In genomic region chr2:186570587-186570986, GRCh38 we compare ENCODE assay signal across 15 cellular contexts. TPM values are rescaled to one million over a fixed set of nuclear protein-coding genes. Genes with fewer than 3 reads are reported as not detected.
DNase-seq lines count a peak whose midpoint lies in the region; ATAC-seq, FAIRE-seq and TF ChIP-seq lines count a peak whose summit lies in the region.
"Had no signal": no experiment of that assay in that cellular context is flagged by ENCODE, and none has a peak within 500 bp of the region (broad histone marks: within the 10 kb centered on the region; RNA-seq: fewer than 3 reads in every experiment).

No MANE protein-coding gene starts in this region.

- no peaks in the 10 kb centered on the region for H3K9me2 ChIP-seq in GM23338 (ENCODE audit: insufficient read depth)

- H2AFZ ChIP-seq in GM23338 (peak overlapping the region; percentile 65; the same call in 1 of the 2 replicates), endothelial cell of umbilical vein (ENCODE audit: low read depth, low read length) (no peak overlapping the region), neural progenitor cell (replicated peaks) (no peak overlapping the region)

- H3K36me3 ChIP-seq in GM23338 (ENCODE audit: insufficient read depth): no peaks in the 10 kb centered on the region
- no peaks in the 10 kb centered on the region for H3K36me3 ChIP-seq in endothelial cell of umbilical vein (ENCODE audit: control insufficient read depth in 2 of 2, extremely low read depth in 1 of 2, insufficient read depth in 2 of 2, low read length in 2 of 2)
- H3K36me3 ChIP-seq in neural progenitor cell: no peaks in the 10 kb centered on the region
- H3K36me3 ChIP-seq: colonic mucosa had no signal

- H3K27me3 Mint-ChIP-seq in GM23338 (ENCODE audit: insufficient read depth, low read depth, poor library complexity): peaks cover 2% of the 10 kb centered on the region
- no peaks in the 10 kb centered on the region for H3K27me3 Mint-ChIP-seq in neural progenitor cell (ENCODE audit: insufficient read depth, low read depth)

- H3K9ac ChIP-seq in endothelial cell of umbilical vein (replicated peaks; ENCODE audit: extremely low read depth, insufficient read depth, low read length): no peak overlapping the region
- H3K9ac ChIP-seq in neural progenitor cell: no peak overlapping the region

- intact Hi-C loops in endothelial cell of umbilical vein (cut with micrococcal nuclease): no loop called here

- H3K27me3 ChIP-seq in GM23338 (ENCODE audit: insufficient read depth): no peaks in the 10 kb centered on the region
- no peaks in the 10 kb centered on the region for H3K27me3 ChIP-seq in endothelial cell of umbilical vein (ENCODE audit: control insufficient read depth in 2 of 2, insufficient read depth in 2 of 2, low read length in 2 of 2)
- H3K27me3 ChIP-seq in neural progenitor cell: no peaks in the 10 kb centered on the region
- H3K27me3 ChIP-seq: colonic mucosa had no signal

- ATAC-seq in GM23338: peak; percentile 63
- ATAC-seq in GM18502 (IDR thresholded peaks at IDR 0.05; ENCODE audit: poor library complexity, unreplicated experiment): no peak
- no peak for ATAC-seq in GM19397 (IDR thresholded peaks at IDR 0.05; ENCODE audit: unreplicated experiment)

- H3K4me3 ChIP-seq in GM23338 (no peak overlapping the region), endothelial cell of umbilical vein (replicated peaks in 1 of 3; ENCODE audit: insufficient read depth in 1 of 3, low read depth in 1 of 3, low read length in 3 of 3) (no peak overlapping the region), neural progenitor cell (no peak overlapping the region)
- H3K4me3 ChIP-seq: colonic mucosa had no signal

- H3K4me2 ChIP-seq in GM23338 (no peak overlapping the region), endothelial cell of umbilical vein (ENCODE audit: insufficient read depth, low read length) (no peak overlapping the region), neural progenitor cell (peak overlapping the region; percentile 56)

- no peak for FAIRE-seq in endothelial cell of umbilical vein (lab: Jason Lieb, UNC)

- H3K36me3 Mint-ChIP-seq in GM23338 (ENCODE audit: low read depth) (0 out of 3 replicates have a peak, but pooled peaks cover 5% of the 10 kb centered on the region), neural progenitor cell (no peaks in the 10 kb centered on the region)
- H3K36me3 Mint-ChIP-seq: CD4-positive, CD25-positive, alpha-beta regulatory T cell had no signal

- H3K27ac Mint-ChIP-seq in GM23338: 0 out of 2 replicates have a peak overlapping the region, but pooled peaks have one; percentile 13
- peak overlapping the region; percentile 23 for H3K27ac Mint-ChIP-seq in neural progenitor cell
- H3K27ac Mint-ChIP-seq: CD4-positive, CD25-positive, alpha-beta regulatory T cell; T-helper 1 cell treated with Interleukin-12 subunit alpha and Interleukin-12 subunit beta and Interleukin-4 antibody, amounts not matched to agents 30 μg/mL and 1 μg/mL, for 36 hours had no signal

- H4K20me1 ChIP-seq in GM23338 (replicated peaks; ENCODE audit: insufficient read depth): no peaks in the 10 kb centered on the region
- no peaks in the 10 kb centered on the region for H4K20me1 ChIP-seq in endothelial cell of umbilical vein (replicated peaks; ENCODE audit: control insufficient read depth, extremely low read depth, insufficient read depth, low read length)
- peaks cover 8% of the 10 kb centered on the region for H4K20me1 ChIP-seq in neural progenitor cell (ENCODE audit: low read depth)

- H3K4me1 Mint-ChIP-seq in GM23338 (peaks cover 16% of the 10 kb centered on the region), neural progenitor cell (peaks cover 19% of the 10 kb centered on the region)
- H3K4me1 Mint-ChIP-seq: CD4-positive, CD25-positive, alpha-beta regulatory T cell had no signal

- H3F3A ChIP-seq in GM23338 (replicated peaks; ENCODE audit: low read depth): no peaks in the 10 kb centered on the region
- peaks cover 23% of the 10 kb centered on the region for H3F3A ChIP-seq in neural progenitor cell (ENCODE audit: low read depth)

- H3K27ac ChIP-seq in GM23338 (ENCODE audit: low read depth): peak overlapping the region; percentile 26; the same call in 1 of the 2 replicates
- H3K27ac ChIP-seq in endothelial cell of umbilical vein (ENCODE audit: insufficient read depth, low read depth, low read length): no peak overlapping the region
- peak overlapping the region; percentile 73 for H3K27ac ChIP-seq in neural progenitor cell
- no peak overlapping the region for H3K27ac ChIP-seq in caudate nucleus (ENCODE audit: low read depth, low read length)
- H3K27ac ChIP-seq: colonic mucosa had no signal

- H3K4me3 Mint-ChIP-seq in GM23338: no peak overlapping the region
- H3K4me3 Mint-ChIP-seq in neural progenitor cell: no peak overlapping the region
- H3K4me3 Mint-ChIP-seq: CD4-positive, CD25-positive, alpha-beta regulatory T cell; T-helper 1 cell treated with Interleukin-12 subunit alpha and Interleukin-12 subunit beta and Interleukin-4 antibody, amounts not matched to agents 30 μg/mL and 1 μg/mL, for 36 hours had no signal

- no peaks in the 10 kb centered on the region for H3K79me2 ChIP-seq in GM23338 (replicated peaks; ENCODE audit: insufficient read depth)
- no peaks in the 10 kb centered on the region for H3K79me2 ChIP-seq in endothelial cell of umbilical vein (ENCODE audit: control insufficient read depth, insufficient read depth, low read length)
- no peaks in the 10 kb centered on the region for H3K79me2 ChIP-seq in neural progenitor cell (ENCODE audit: low read depth)

- H3K9me3 Mint-ChIP-seq in GM23338 (peaks cover 5% of the 10 kb centered on the region; the same call in 1 of the 3 replicates), neural progenitor cell (peaks cover 3% of the 10 kb centered on the region)
- H3K9me3 Mint-ChIP-seq: T-helper 1 cell treated with Interleukin-12 subunit alpha and Interleukin-12 subunit beta and Interleukin-4 antibody, amounts not matched to agents 30 μg/mL and 1 μg/mL, for 36 hours had no signal

- CTCF ChIA-PET in endothelial cell of umbilical vein (lab: Charles Lee): interaction anchor here (0.7 to 1.7 kb wide), 5 partner anchors 12 to 32 kb away, joined by 3 to 9 read pairs (median 5); no protein-coding TSS in a partner anchor

- no peak for TF ChIP-seq CTCF in GM23338 (conservative IDR thresholded peaks at IDR 0.05; ENCODE audit: low read depth in 2 of 2)
- TF ChIP-seq CTCF in endothelial cell of umbilical vein (IDR thresholded peaks at IDR 0.05; ENCODE audit: extremely low read depth in 1 of 2, insufficient read depth in 1 of 2, low read depth in 1 of 2, low read length in 2 of 2): no peak
- TF ChIP-seq CTCF in neural progenitor cell (IDR thresholded peaks at IDR 0.05): no peak

- peaks cover 16% of the 10 kb centered on the region for H3K4me1 ChIP-seq in GM23338 (ENCODE audit: insufficient read depth)
- peaks cover 22% of the 10 kb centered on the region for H3K4me1 ChIP-seq in endothelial cell of umbilical vein (ENCODE audit: control insufficient read depth, extremely low read depth, insufficient read depth, low read length)
- peaks cover 21% of the 10 kb centered on the region for H3K4me1 ChIP-seq in neural progenitor cell
- H3K4me1 ChIP-seq: colonic mucosa had no signal

- BruUV-seq in endothelial cell of umbilical vein (replicated peaks; lab: Mats Ljungman, UMichigan): no TSS peak

- peak; percentile 23 for DNase-seq in GM23338 (ENCODE audit: low spot score)
- DNase-seq in RPMI7951 (ENCODE audit: low read depth): peak; percentile 85
- DNase-seq in endothelial cell of umbilical vein (ENCODE audit: low read depth, low spot score): peak; percentile 21
- DNase-seq in neural progenitor cell (ENCODE audit: low spot score): peak; percentile 4
- no peak for DNase-seq in caudate nucleus (lab: John Stamatoyannopoulos, UW)
- DNase-seq in NCI-H1436 (lab: John Stamatoyannopoulos, UW): no peak
- DNase-seq: activated CD8-positive, alpha-beta memory T cell treated with anti-CD3 and anti-CD28 coated beads, Interleukin-2, amount 50 U/mL, for 4 hours; CD4-positive, CD25-positive, alpha-beta regulatory T cell; colonic mucosa; nucleus accumbens; stimulated activated CD4-positive, alpha-beta T cell treated with anti-CD3 and anti-CD28 coated beads, Interleukin-2, amount 100 ng/mL, for 48 hours; substantia nigra had no signal

- POLR2A ChIA-PET in endothelial cell of umbilical vein (lab: Charles Lee): no interaction called here

- H3K9me1 ChIP-seq in endothelial cell of umbilical vein (replicated peaks; ENCODE audit: control insufficient read depth, extremely low read depth, insufficient read depth, low read length): no peaks in the 10 kb centered on the region

- dilution Hi-C loops in endothelial cell of umbilical vein (cut with MboI; ENCODE audit: extremely low pct_ligation_motif_present, low sequenced_read_pairs): no loop called here

- no peak for TF ChIP-seq POLR2A in endothelial cell of umbilical vein (IDR thresholded peaks at IDR 0.05; ENCODE audit: low read depth, low read length)

- H3K9me3 ChIP-seq in endothelial cell of umbilical vein (replicated peaks; ENCODE audit: control insufficient read depth, insufficient read depth, low read length) (no peaks in the 10 kb centered on the region), neural progenitor cell (ENCODE audit: low read depth) (no peaks in the 10 kb centered on the region)
- H3K9me3 ChIP-seq: colonic mucosa had no signal

TF ChIP-seq in endothelial cell of umbilical vein, 7 proteins besides CTCF, POLR2A, EP300 and RAD21:
- TF ChIP-seq POLR2AphosphoS5 (IDR thresholded peaks at IDR 0.05; ENCODE audit: insufficient read depth, low read depth, low read length) (no peak), MAX (IDR thresholded peaks at IDR 0.05; ENCODE audit: insufficient read depth, insufficient read length) (no peak), JUN (IDR thresholded peaks at IDR 0.05; ENCODE audit: borderline replicate concordance, insufficient read depth, insufficient read length, low read depth) (no peak)

RNA-seq across cellular contexts. Expression of gene ITGAV, which starts 19.3 kb away (rescaled TPM):
- total RNA-seq in GM23338 (2014; rRNA removed; shearing (Covaris generic)): 50.8 and 56.5 TPM in 2 replicates
- 8.0 and 9.1 TPM in 2 replicates for polyA plus RNA-seq in GM23338 (2016; fragmentation: Nextera tagmentation; extraction: Ambion mirVana)
- 163 and 170 TPM in 2 replicates for total RNA-seq in RPMI7951 (2014; rRNA removed; shearing (Covaris generic))
- total RNA-seq in endothelial cell of umbilical vein: 131 and 135 TPM in 2 replicates
- 58.9 and 61.8 TPM in 2 replicates for polyA plus RNA-seq in endothelial cell of umbilical vein
- 42.4 and 56.1 TPM in 2 replicates for polyA plus RNA-seq in endothelial cell of umbilical vein (2011; cell fraction: cytosol; rRNA removed)
- polyA plus RNA-seq in endothelial cell of umbilical vein (2011; cell fraction: nucleus; rRNA removed): 132 and 167 TPM in 2 replicates
- polyA plus RNA-seq in endothelial cell of umbilical vein (2012): 186 and 226 TPM in 2 replicates
- 308 and 336 TPM in 2 replicates for polyA minus RNA-seq in endothelial cell of umbilical vein
- 24.8 TPM for polyA minus RNA-seq in endothelial cell of umbilical vein (2011; cell fraction: cytosol; rRNA and poly(A)+ RNA removed)
- 215 and 368 TPM in 2 replicates for polyA minus RNA-seq in endothelial cell of umbilical vein (2011; cell fraction: nucleus; rRNA and poly(A)+ RNA removed)
- total RNA-seq in neural progenitor cell (ENCODE audit: low replicate concordance): 58.7 and 72.8 TPM in 2 replicates

Comparison
In these comparisons a context has a peak if more than half of its experiments do, and no peak if none do; other contexts are left out.
1. DNase-seq: peak in GM23338 (single experiment), RPMI7951 (single experiment), endothelial cell of umbilical vein (single experiment) and neural progenitor cell (single experiment); none in caudate nucleus (0 of 61) and NCI-H1436 (single experiment).
2. H3K27ac ChIP-seq: peak in GM23338 (single experiment) and neural progenitor cell (single experiment); none in endothelial cell of umbilical vein (single experiment) and caudate nucleus (single experiment).